ENCODE assay signal across 19 cellular contexts in the genomic region with DNA sequence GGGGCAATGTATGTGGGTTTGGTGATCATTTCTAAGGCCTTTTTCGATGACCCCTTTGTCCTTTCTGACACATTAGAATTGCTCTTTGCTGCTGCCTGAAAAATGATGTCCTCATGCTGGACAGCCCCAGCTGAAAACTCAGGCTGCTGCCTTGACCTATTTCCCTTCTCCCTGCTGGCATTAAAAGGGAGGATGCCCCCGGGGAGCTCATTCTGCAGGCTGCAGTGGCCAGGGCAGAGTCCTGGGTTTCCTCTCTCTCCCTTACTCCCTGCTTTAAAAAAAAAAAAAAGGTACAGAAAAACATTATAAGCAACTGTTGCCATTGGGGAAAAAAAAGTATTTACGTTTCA. TPM values are rescaled to one million over a fixed set of nuclear protein-coding genes. Genes with fewer than 3 reads are reported as not detected.
DNase-seq lines count a peak whose midpoint lies in the region; ATAC-seq and TF ChIP-seq lines count a peak whose summit lies in the region.
"Had no signal": no experiment of that assay in that cellular context is flagged by ENCODE, and none has a peak within 500 bp of the region (broad histone marks: within the 10 kb centered on the region; RNA-seq: fewer than 3 reads in every experiment).

No MANE protein-coding gene starts in this region.

- TF ChIP-seq CTCF in natural killer cell (IDR thresholded peaks at IDR 0.05), result no peak
- no peak for TF ChIP-seq CTCF in lower lobe of right lung (IDR thresholded peaks at IDR 0.05)

- H3K27me3 ChIP-seq in skeletal muscle tissue (ENCODE audit: control insufficient read depth in 3 of 3, insufficient read depth in 3 of 3, low read length in 3 of 3), result no peaks in the 10 kb centered on the region
- no peaks in the 10 kb centered on the region for H3K27me3 ChIP-seq in lower lobe of right lung (ENCODE audit: low read depth)
- H3K27me3 ChIP-seq: esophagus squamous epithelium, ovary had no signal

- peaks cover 0 to 6% of the 10 kb centered on the region in 2 donors for H3K4me1 Mint-ChIP-seq in natural killer cell

- H3K36me3 Mint-ChIP-seq in natural killer cell, result no peaks in the 10 kb centered on the region

- H3K36me3 ChIP-seq in skeletal muscle tissue (ENCODE audit: control insufficient read depth in 3 of 3, insufficient read depth in 3 of 3, low read length in 3 of 3) (peaks cover 0 to 4% (median 3%) of the 10 kb centered on the region in 3 donors), lower lobe of right lung (peaks cover 19% of the 10 kb centered on the region)
- H3K36me3 ChIP-seq: ovary had no signal

- H3K9me3 Mint-ChIP-seq in natural killer cell, result no peaks in the 10 kb centered on the region
- H3K9me3 Mint-ChIP-seq: activated CD4-positive, alpha-beta T cell treated with anti-CD3 and anti-CD28 coated beads, Interleukin-2, amount 10 ng/mL, durations not matched to agents 7 days and 5 days; activated T-cell treated with anti-CD3 and anti-CD28 coated beads, Interleukin-2, amount 50 U/mL, for 72 hours; dendritic cell treated with granulocyte-macrophage colony-stimulating factor and Interleukin-4, amounts not matched to agents 40 ng/mL and 50 ng/mL, for 4 days had no signal

- intact Hi-C loops in natural killer cell (cut with micrococcal nuclease), result no loop called here
- intact Hi-C loops in lower lobe of right lung (cut with DNase I), result no loop called here

- no peak overlapping the region for H3K4me3 Mint-ChIP-seq in natural killer cell
- H3K4me3 Mint-ChIP-seq: activated CD4-positive, alpha-beta T cell treated with anti-CD3 and anti-CD28 coated beads, Interleukin-2, amount 10 ng/mL, durations not matched to agents 7 days and 5 days; activated T-cell treated with anti-CD3 and anti-CD28 coated beads, Interleukin-2, amount 50 U/mL, for 72 hours; dendritic cell treated with granulocyte-macrophage colony-stimulating factor and Interleukin-4, amounts not matched to agents 40 ng/mL and 50 ng/mL, for 4 days had no signal

- H3K4me3 ChIP-seq in skeletal muscle tissue (ENCODE audit: low read length in 3 of 3) (no peak overlapping the region), lower lobe of right lung (no peak overlapping the region)
- H3K4me3 ChIP-seq: esophagus squamous epithelium, lung, ovary had no signal

- peak; percentile 24 for DNase-seq in GM03348 (ENCODE audit: low spot score)
- peak; percentile 63 for DNase-seq in cerebellar cortex (ENCODE audit: low spot score)
- peak; percentile 25 for DNase-seq in iris pigment epithelial cell (ENCODE audit: low read depth)
- DNase-seq in superior temporal gyrus (ENCODE audit: extremely low spot score), result no peak
- no peak for DNase-seq in natural killer cell
- DNase-seq in lower lobe of right lung, result no peak
- no peak for DNase-seq in NCI-H2171 (lab: John Stamatoyannopoulos, UW)
- DNase-seq: activated CD4-positive, alpha-beta T cell treated with anti-CD3 and anti-CD28 coated beads, Interleukin-2, amount 10 ng/mL, durations not matched to agents 7 days and 5 days; activated T-cell treated with anti-CD3 and anti-CD28 coated beads, Interleukin-2, amount 50 U/mL, for 72 hours; COR-L47; esophagus squamous epithelium; NK-92 treated with Interleukin-12 subunit alpha and Interleukin-12 subunit beta, amount 100 ng/mL, for 24 hours; stimulated activated CD4-positive, alpha-beta T cell treated with anti-CD3 and anti-CD28 coated beads, Interleukin-2, amount 100 ng/mL, for 24 hours; stimulated activated CD8-positive, alpha-beta memory T cell treated with anti-CD3 and anti-CD28 coated beads, Interleukin-4, amount 100 ng/mL, for 48 hours had no signal

- ATAC-seq in natural killer cell (no peak), lower lobe of right lung (no peak)
- ATAC-seq: activated T-cell treated with anti-CD3 and anti-CD28 coated beads, Interleukin-2, amount 50 U/mL, for 72 hours had no signal

- peak overlapping the region; percentile 57 for H3K27ac ChIP-seq in skeletal muscle tissue (ENCODE audit: low read depth, low read length)
- no peak overlapping the region for H3K27ac ChIP-seq in lower lobe of right lung

- H3K27ac Mint-ChIP-seq in natural killer cell, result no peak overlapping the region
- H3K27ac Mint-ChIP-seq: activated CD4-positive, alpha-beta T cell treated with anti-CD3 and anti-CD28 coated beads, Interleukin-2, amount 10 ng/mL, durations not matched to agents 7 days and 5 days; activated T-cell treated with anti-CD3 and anti-CD28 coated beads, Interleukin-2, amount 50 U/mL, for 72 hours; dendritic cell treated with granulocyte-macrophage colony-stimulating factor and Interleukin-4, amounts not matched to agents 40 ng/mL and 50 ng/mL, for 4 days had no signal

- peak overlapping the region in 2 of 3 donors; percentile 8 to 35 for H3K9ac ChIP-seq in skeletal muscle tissue (ENCODE audit: low read depth in 1 of 3, low read length in 3 of 3)

- H3K9me3 ChIP-seq in skeletal muscle tissue (ENCODE audit: control insufficient read depth in 3 of 3, low read length in 3 of 3) (no peaks in the 10 kb centered on the region), lower lobe of right lung (no peaks in the 10 kb centered on the region)
- H3K9me3 ChIP-seq: esophagus squamous epithelium, ovary had no signal

- peaks cover 15 to 23% (median 21%) of the 10 kb centered on the region in 3 donors for H3K4me1 ChIP-seq in skeletal muscle tissue (ENCODE audit: control insufficient read depth in 3 of 3, insufficient read depth in 3 of 3, low read length in 3 of 3)
- peaks cover 33% of the 10 kb centered on the region for H3K4me1 ChIP-seq in lower lobe of right lung

- H3K27me3 Mint-ChIP-seq in natural killer cell (ENCODE audit: low read depth in 2 of 2), result no peaks in the 10 kb centered on the region
- H3K27me3 Mint-ChIP-seq: activated CD4-positive, alpha-beta T cell treated with anti-CD3 and anti-CD28 coated beads, Interleukin-2, amount 10 ng/mL, durations not matched to agents 7 days and 5 days; dendritic cell treated with granulocyte-macrophage colony-stimulating factor and Interleukin-4, amounts not matched to agents 40 ng/mL and 50 ng/mL, for 4 days had no signal

RNA-seq across cellular contexts. Expression of a gene that starts 35.4 kb away (rescaled TPM):
- total RNA-seq in skeletal muscle tissue (1.0 TPM), natural killer cell (1 to 10 TPM in 2 of 3 donors, under 1 TPM in 1; 0.79 to 2.4 (median 1.8) TPM), lower lobe of right lung (12.8 TPM)
- total RNA-seq: activated CD4-positive, alpha-beta T cell treated with anti-CD3 and anti-CD28 coated beads, Interleukin-2, amount 10 ng/mL, durations not matched to agents 7 days and 5 days; HT1080 had no signal

Comparison
In these comparisons a context has a peak if more than half of its experiments do, and no peak if none do; other contexts are left out.
1. DNase-seq: peak in GM03348 (single experiment), cerebellar cortex (single experiment) and iris pigment epithelial cell (single experiment); none in superior temporal gyrus (single experiment), natural killer cell (single experiment), lower lobe of right lung (single experiment) and NCI-H2171 (single experiment).